In genomic region chr10:130889240-130889639, GRCh38 we compare ENCODE assay signal across 19 cellular contexts.
"Had no signal": no experiment of that assay in that cellular context is flagged by ENCODE, and none has a peak within 500 bp of the region (broad histone marks: within the 10 kb centered on the region; RNA-seq: fewer than 3 reads in every experiment).

No MANE protein-coding gene starts in this region.

- H3K36me3 ChIP-seq: MG63, SJCRH30 had no signal

- H3K4me1 ChIP-seq: SJCRH30 had no signal

- H3K4me3 ChIP-seq: MG63, SJCRH30 had no signal

- H3K9me3 ChIP-seq: MG63, SJCRH30 had no signal

- DNase-seq: KBM-7, MG63, NCI-H1092, NCI-H1105 treated with DMSO at 0.1 percent for 48 hours, NCI-H1417 treated with DMSO at 0.1 percent for 48 hours, NCI-H146, NCI-H1694 treated with DMSO at 0.1 percent for 48 hours, NCI-H1930, NCI-H2081, NCI-H2107, NCI-H2227 treated with DMSO at 0.1 percent for 48 hours, NCI-H510A, NCI-H524 treated with DMSO at 0.1 percent for 48 hours, NCI-H69, NCI-H774, PC-3, SHP77 treated with DMSO at 0.1 percent for 48 hours, SJCRH30 had no signal

- H3K27me3 ChIP-seq: MG63, SJCRH30 had no signal

- H3K27ac ChIP-seq: HL-60, SJCRH30 had no signal
